In the genomic region with DNA sequence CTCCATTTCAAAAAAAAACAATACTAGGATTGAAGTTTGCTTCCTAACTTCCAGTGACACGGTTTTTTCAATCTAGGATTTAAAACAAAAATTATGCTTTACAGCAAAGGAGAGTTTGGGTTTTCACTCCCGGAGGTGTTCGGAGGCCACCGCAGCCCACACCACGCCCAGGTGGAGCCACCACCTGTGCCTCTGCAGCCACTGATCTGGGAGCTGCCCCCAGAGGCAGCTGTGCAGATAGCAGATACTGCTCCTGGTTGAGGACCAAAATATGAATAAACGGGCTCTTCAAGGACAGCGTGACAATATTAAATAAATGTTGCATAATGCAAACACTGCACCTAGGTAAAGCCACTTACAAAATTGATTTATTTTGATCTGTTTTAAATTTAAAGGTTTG, we compare ENCODE assay signal across 1 cellular context.
TF ChIP-seq lines count a peak whose summit lies in the region.

No MANE protein-coding gene starts in this region.

TF ChIP-seq in HepG2, 621 proteins besides CTCF, POLR2A, EP300 and RAD21 (continued from another document):
- TF ChIP-seq CSRNP2 (CRISPR knock-in tag; conservative IDR thresholded peaks at IDR 0.05; ENCODE audit: low read depth): no peak
- no peak for TF ChIP-seq NFE2L1 (CRISPR knock-in tag; IDR thresholded peaks at IDR 0.05; ENCODE audit: borderline replicate concordance)
- no peak for TF ChIP-seq IRF2 (CRISPR knock-in tag; IDR thresholded peaks at IDR 0.05)
- TF ChIP-seq GMEB2 (CRISPR knock-in tag; IDR thresholded peaks at IDR 0.05; ENCODE audit: low read depth): no peak
- TF ChIP-seq AGO1 (IDR thresholded peaks at IDR 0.05; ENCODE audit: low read depth, low read length, poor library complexity, severe bottlenecking): no peak
- no peak for TF ChIP-seq ZHX2 (IDR thresholded peaks at IDR 0.05; ENCODE audit: low read depth)
- TF ChIP-seq ZHX2 (CRISPR knock-in tag; IDR thresholded peaks at IDR 0.05; ENCODE audit: borderline replicate concordance): no peak
